ENCODE assay signal across 8 cellular contexts in genomic region chr4:165294907-165295306, GRCh38. TPM values are rescaled to one million over a fixed set of nuclear protein-coding genes. Genes with fewer than 3 reads are reported as not detected.
DNase-seq lines count a peak whose midpoint lies in the region; ATAC-seq and TF ChIP-seq lines count a peak whose summit lies in the region.

No MANE protein-coding gene starts in this region.

- H3K9me3 ChIP-seq in DND-41 (ENCODE audit: insufficient read depth, low read length, severe bottlenecking): no peaks in the 10 kb centered on the region
- no peaks in the 10 kb centered on the region for H3K9me3 ChIP-seq in aorta (ENCODE audit: control insufficient read depth, low read length)
- H3K9me3 ChIP-seq in tibial nerve: no peaks in the 10 kb centered on the region

- H3K4me1 ChIP-seq in DND-41 (ENCODE audit: insufficient read depth, low read length) (no peaks in the 10 kb centered on the region), aorta (ENCODE audit: control insufficient read depth in 1 of 2, insufficient read depth in 2 of 2, low read length in 2 of 2) (no peaks in the 10 kb centered on the region), tibial nerve (no peaks in the 10 kb centered on the region)

- no peaks in the 10 kb centered on the region for H4K20me1 ChIP-seq in DND-41 (ENCODE audit: insufficient read depth, low read length)

- ATAC-seq in DND-41 (ENCODE audit: insufficient read depth, low read depth) (peak; percentile 64; the same call in 2 of the 3 replicates), GM19438 (IDR thresholded peaks at IDR 0.05; ENCODE audit: low read depth, unreplicated experiment) (peak; percentile 93), HG03342 (IDR thresholded peaks at IDR 0.05; ENCODE audit: unreplicated experiment) (peak; percentile 97), aorta (ENCODE audit: low FRiP score) (no peak)

- TF ChIP-seq EP300 in tibial nerve (IDR thresholded peaks at IDR 0.05): no peak

- TF ChIP-seq POLR2A in tibial nerve (IDR thresholded peaks at IDR 0.05): no peak

- TF ChIP-seq CTCF in DND-41 (IDR thresholded peaks at IDR 0.05; ENCODE audit: borderline replicate concordance, extremely low read depth, low read length, poor library complexity, severe bottlenecking): no peak
- TF ChIP-seq CTCF in tibial nerve (IDR thresholded peaks at IDR 0.05): no peak

- DNase-seq in DND-41 (peak; percentile 7), dermis blood vessel endothelial cell (peak; percentile 21), aorta (no peak), T1000 (lab: John Stamatoyannopoulos, UW) (no peak), tibial nerve (ENCODE audit: low spot score in 2 of 2) (no peak), midbrain (lab: John Stamatoyannopoulos, UW) (no peak)

- intact Hi-C loops in aorta (cut with DNase I): no loop called here

- H3K4me3 ChIP-seq in DND-41 (ENCODE audit: low read depth in 1 of 2, low read length in 2 of 2) (no peak overlapping the region), aorta (ENCODE audit: low read length in 2 of 2) (no peak overlapping the region), tibial nerve (no peak overlapping the region)

- H3K9ac ChIP-seq in DND-41 (ENCODE audit: low read depth, low read length): no peak overlapping the region

- WGBS in aorta, 2 donors: 65 to 70% methylated on average over 5 of the region's 5 CpGs
- WGBS in tibial nerve, 2 donors: 49 to 57% methylated on average over 5 of the region's 5 CpGs

- H3K36me3 ChIP-seq in DND-41 (ENCODE audit: insufficient read depth, low read length) (peaks cover 22% of the 10 kb centered on the region; the same call in 1 of the 2 replicates), aorta (ENCODE audit: control insufficient read depth in 1 of 2, insufficient read depth in 2 of 2, low read length in 1 of 2) (peaks cover 0 to 3% of the 10 kb centered on the region in 2 donors), tibial nerve (peaks cover 0 to 25% (median 3%) of the 10 kb centered on the region in 3 donors)

- H2AFZ ChIP-seq in DND-41 (ENCODE audit: low read depth, low read length): no peak overlapping the region

- no peak overlapping the region for H3K4me2 ChIP-seq in DND-41 (ENCODE audit: insufficient read depth, low read length)

- H3K27me3 ChIP-seq in DND-41 (ENCODE audit: insufficient read depth, low read length, poor library complexity): no peaks in the 10 kb centered on the region
- H3K27me3 ChIP-seq in aorta (ENCODE audit: control insufficient read depth in 1 of 2, insufficient read depth in 2 of 2, low read length in 1 of 2): no peaks in the 10 kb centered on the region
- H3K27me3 ChIP-seq in tibial nerve: no peaks in the 10 kb centered on the region

- H3K79me2 ChIP-seq in DND-41 (ENCODE audit: insufficient read depth, low read length): no peaks in the 10 kb centered on the region

- H3K27ac ChIP-seq in DND-41 (ENCODE audit: low read length) (no peak overlapping the region), aorta (ENCODE audit: low read depth in 1 of 2, low read length in 2 of 2) (no peak overlapping the region), tibial nerve (no peak overlapping the region)

RNA-seq across cellular contexts. Expression of gene MSMO1, which starts 32.6 kb away (rescaled TPM):
- 127 and 144 TPM in 2 replicates for total RNA-seq in dermis blood vessel endothelial cell
- 10 to 100 TPM; 23.4 to 34.1 TPM for total RNA-seq in aorta
- polyA plus RNA-seq in aorta: 10 to 100 TPM; 11.2 to 14.8 TPM
- 10 to 100 TPM; 18.6 to 58.3 (median 44.8) TPM for total RNA-seq in tibial nerve

Comparison
In these comparisons a context has a peak if more than half of its experiments do, and no peak if none do; other contexts are left out.
1. DNase-seq: peak in DND-41 (single experiment) and dermis blood vessel endothelial cell (single experiment); none in aorta (0 of 2), T1000 (single experiment), tibial nerve (0 of 2) and midbrain (single experiment).